14 cellular contexts compared by ENCODE assay signal in the genomic region with DNA sequence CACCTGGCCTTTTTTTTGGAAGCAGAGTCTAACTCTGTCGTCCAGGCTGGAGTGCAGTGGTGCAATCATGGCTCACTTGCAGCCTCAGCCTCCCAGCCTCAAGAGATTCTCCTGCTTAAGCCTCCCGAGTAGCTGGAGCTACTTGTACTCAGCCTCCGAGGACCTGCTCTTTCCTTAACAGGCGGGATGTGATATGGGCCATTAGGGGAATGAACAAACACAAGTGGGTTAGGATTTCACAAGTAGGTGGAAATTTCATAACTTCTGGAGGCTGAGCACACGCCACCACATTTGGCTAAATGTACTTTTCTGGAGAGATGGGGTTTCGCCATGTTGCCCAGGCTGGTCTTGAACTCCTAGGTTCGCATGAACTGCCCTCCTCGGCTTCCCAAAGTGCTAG. TPM values are rescaled to one million over a fixed set of nuclear protein-coding genes. Genes with fewer than 3 reads are reported as not detected.
DNase-seq lines count a peak whose midpoint lies in the region; ATAC-seq lines count a peak whose summit lies in the region.
"Had no signal": no experiment of that assay in that cellular context is flagged by ENCODE, and none has a peak within 500 bp of the region (broad histone marks: within the 10 kb centered on the region; RNA-seq: fewer than 3 reads in every experiment).

No MANE protein-coding gene starts in this region.

- H3K9ac ChIP-seq in mesendoderm (ENCODE audit: low read length): no peak overlapping the region

- H4K5ac ChIP-seq in mesendoderm (ENCODE audit: low read length): no peak overlapping the region

- no peak overlapping the region for H3K4ac ChIP-seq in mesendoderm (ENCODE audit: low read depth, low read length)

- no peak overlapping the region for H2AK5ac ChIP-seq in mesendoderm (ENCODE audit: low read length)

- WGBS in mesendoderm (ENCODE audit: extremely low coverage, insufficient coverage, low lambda C conversion rate): no CpG with 5 or more reads among the region's 8 CpGs

- peaks cover 16% of the 10 kb centered on the region for H3K4me1 Mint-ChIP-seq in activated T-cell treated with anti-CD3 and anti-CD28 coated beads, Interleukin-2, amount 50 U/mL, for 72 hours (ENCODE audit: low read depth)
- H3K4me1 Mint-ChIP-seq in stimulated activated effector memory CD8-positive, alpha-beta T cell treated with anti-CD3 and anti-CD28 coated beads, Interleukin-12 subunit alpha, Interleukin-12 subunit beta, amount 100 ng/mL, for 72 hours: peaks cover 24% of the 10 kb centered on the region

- H3K4me3 ChIP-seq in mesendoderm (ENCODE audit: low read length): no peak overlapping the region
- H3K4me3 ChIP-seq: right atrium auricular region had no signal

- H3K18ac ChIP-seq in mesendoderm (ENCODE audit: low read length): no peak overlapping the region

- ATAC-seq in activated T-cell treated with anti-CD3 and anti-CD28 coated beads, Interleukin-2, amount 50 U/mL, for 72 hours (replicated peaks in 1 of 2): no peak
- peak; percentile 1 for ATAC-seq in left lobe of liver
- no peak for ATAC-seq in stimulated activated effector memory CD8-positive, alpha-beta T cell treated with anti-CD3 and anti-CD28 coated beads, Interleukin-12 subunit alpha, Interleukin-12 subunit beta, amount 100 ng/mL, for 72 hours
- no peak for ATAC-seq in HG02759 (IDR thresholded peaks at IDR 0.05; ENCODE audit: unreplicated experiment)
- ATAC-seq in GM19324 (IDR thresholded peaks at IDR 0.05; ENCODE audit: low FRiP score, unreplicated experiment): no peak

- peak overlapping the region; percentile 19 for H3K27ac Mint-ChIP-seq in activated T-cell treated with anti-CD3 and anti-CD28 coated beads, Interleukin-2, amount 50 U/mL, for 72 hours
- H3K27ac Mint-ChIP-seq in stimulated activated effector memory CD8-positive, alpha-beta T cell treated with anti-CD3 and anti-CD28 coated beads, Interleukin-12 subunit alpha, Interleukin-12 subunit beta, amount 100 ng/mL, for 72 hours: peak overlapping the region; percentile 23

- no peak overlapping the region for H4K8ac ChIP-seq in mesendoderm (ENCODE audit: low read depth, low read length)

- H3K79me1 ChIP-seq in mesendoderm (ENCODE audit: low read length): peaks cover 29% of the 10 kb centered on the region

- H3K23ac ChIP-seq in mesendoderm (ENCODE audit: low read length): no peak overlapping the region

- peaks cover 0 to 2% of the 10 kb centered on the region in 2 donors for H3K36me3 Mint-ChIP-seq in activated T-cell treated with anti-CD3 and anti-CD28 coated beads, Interleukin-2, amount 50 U/mL, for 72 hours (ENCODE audit: insufficient read depth in 2 of 2)
- H3K36me3 Mint-ChIP-seq in stimulated activated effector memory CD8-positive, alpha-beta T cell treated with anti-CD3 and anti-CD28 coated beads, Interleukin-12 subunit alpha, Interleukin-12 subunit beta, amount 100 ng/mL, for 72 hours: peaks cover 37% of the 10 kb centered on the region

- H3K36me3 ChIP-seq in mesendoderm (ENCODE audit: control insufficient read depth, insufficient read depth, low read length): peaks cover 1% of the 10 kb centered on the region
- H3K36me3 ChIP-seq: right atrium auricular region had no signal

- DNase-seq in activated T-cell treated with anti-CD3 and anti-CD28 coated beads, Interleukin-2, amount 50 U/mL, for 72 hours: no peak
- DNase-seq in activated T-cell treated with anti-CD3 and anti-CD28 coated beads, Interleukin-2, amount 50 U/mL, for 1 hour: no peak
- DNase-seq in SIG-M5 (lab: John Stamatoyannopoulos, UW) (peak; percentile 56), left lobe of liver (ENCODE audit: low spot score) (no peak), mesendoderm (no peak)
- no peak for DNase-seq in stimulated activated effector memory CD8-positive, alpha-beta T cell treated with anti-CD3 and anti-CD28 coated beads, Interleukin-12 subunit alpha, Interleukin-12 subunit beta, amount 100 ng/mL, for 72 hours (ENCODE audit: low spot score in 2 of 2)
- DNase-seq: amniotic stem cell, cortex of kidney, DMS 273 treated with DMSO at 0.1 percent for 48 hours, NCI-H1694, NCI-H82 had no signal

- H2BK15ac ChIP-seq in mesendoderm (replicated peaks; ENCODE audit: low read depth): no peak overlapping the region

- H3K4me2 ChIP-seq in mesendoderm (ENCODE audit: low read length): no peak overlapping the region

- no peaks in the 10 kb centered on the region for H3K9me3 Mint-ChIP-seq in activated T-cell treated with anti-CD3 and anti-CD28 coated beads, Interleukin-2, amount 50 U/mL, for 72 hours
- H3K9me3 Mint-ChIP-seq in stimulated activated effector memory CD8-positive, alpha-beta T cell treated with anti-CD3 and anti-CD28 coated beads, Interleukin-12 subunit alpha, Interleukin-12 subunit beta, amount 100 ng/mL, for 72 hours: no peaks in the 10 kb centered on the region

- H2BK120ac ChIP-seq in mesendoderm (ENCODE audit: low read depth, low read length): no peak overlapping the region

- H3K79me2 ChIP-seq in mesendoderm (ENCODE audit: control insufficient read depth, insufficient read depth, low read length): peaks cover 55% of the 10 kb centered on the region

- H3K27me3 ChIP-seq in mesendoderm (ENCODE audit: insufficient read depth, low read length, poor library complexity): no peaks in the 10 kb centered on the region
- H3K27me3 ChIP-seq: right atrium auricular region had no signal

- no peak overlapping the region for H3K56ac ChIP-seq in mesendoderm (ENCODE audit: low read length)

- no peaks in the 10 kb centered on the region for H3K4me1 ChIP-seq in mesendoderm (ENCODE audit: control insufficient read depth, low read depth, low read length)

- H3K27ac ChIP-seq in mesendoderm (ENCODE audit: low read depth, low read length): no peak overlapping the region

- no peak overlapping the region for H2BK5ac ChIP-seq in mesendoderm (ENCODE audit: low read length)

- no peaks in the 10 kb centered on the region for H3K27me3 Mint-ChIP-seq in activated T-cell treated with anti-CD3 and anti-CD28 coated beads, Interleukin-2, amount 50 U/mL, for 72 hours (ENCODE audit: low read depth)

- no peak overlapping the region for H3K4me3 Mint-ChIP-seq in activated T-cell treated with anti-CD3 and anti-CD28 coated beads, Interleukin-2, amount 50 U/mL, for 72 hours
- H3K4me3 Mint-ChIP-seq in stimulated activated effector memory CD8-positive, alpha-beta T cell treated with anti-CD3 and anti-CD28 coated beads, Interleukin-12 subunit alpha, Interleukin-12 subunit beta, amount 100 ng/mL, for 72 hours: no peak overlapping the region

RNA-seq across cellular contexts. Expression of gene PAM16, which starts 4.1 kb away (rescaled TPM):
- 10 to 100 TPM; 46.6 to 48.2 TPM for total RNA-seq in activated T-cell treated with anti-CD3 and anti-CD28 coated beads, Interleukin-2, amount 50 U/mL, for 72 hours
- 41.0 TPM for total RNA-seq in left lobe of liver
- polyA plus RNA-seq in mesendoderm (2013, experiment 1 of 2): 140 TPM
- 140 TPM for polyA plus RNA-seq in mesendoderm (2013, experiment 2 of 2)

RNA-seq across cellular contexts. Expression of gene VASN, which starts 24.6 kb away (rescaled TPM):
- not detected for total RNA-seq in activated T-cell treated with anti-CD3 and anti-CD28 coated beads, Interleukin-2, amount 50 U/mL, for 72 hours
- total RNA-seq in left lobe of liver: 22.3 TPM
- 6.4 TPM for polyA plus RNA-seq in mesendoderm (2013, experiment 1 of 2)
- 6.5 TPM for polyA plus RNA-seq in mesendoderm (2013, experiment 2 of 2)

RNA-seq across cellular contexts. Expression of gene GLIS2, which starts 31.1 kb away (rescaled TPM):
- 1 to 10 TPM; 1.3 to 1.7 TPM for total RNA-seq in activated T-cell treated with anti-CD3 and anti-CD28 coated beads, Interleukin-2, amount 50 U/mL, for 72 hours
- 1.6 TPM for total RNA-seq in left lobe of liver
- polyA plus RNA-seq in mesendoderm (2013, experiment 1 of 2): 6.2 TPM
- 6.5 TPM for polyA plus RNA-seq in mesendoderm (2013, experiment 2 of 2)

Comparison
In these comparisons a context has a peak if more than half of its experiments do, and no peak if none do; other contexts are left out.
1. RNA of gene VASN, which starts 24.6 kb away (total RNA-seq): 22.3 TPM in left lobe of liver (single experiment); not detected in activated T-cell treated with anti-CD3 and anti-CD28 coated beads, Interleukin-2, amount 50 U/mL, for 72 hours; every median in the first group is over 10 times any median in the second.